ENCODE assay signal across 1 cellular context in the genomic region with DNA sequence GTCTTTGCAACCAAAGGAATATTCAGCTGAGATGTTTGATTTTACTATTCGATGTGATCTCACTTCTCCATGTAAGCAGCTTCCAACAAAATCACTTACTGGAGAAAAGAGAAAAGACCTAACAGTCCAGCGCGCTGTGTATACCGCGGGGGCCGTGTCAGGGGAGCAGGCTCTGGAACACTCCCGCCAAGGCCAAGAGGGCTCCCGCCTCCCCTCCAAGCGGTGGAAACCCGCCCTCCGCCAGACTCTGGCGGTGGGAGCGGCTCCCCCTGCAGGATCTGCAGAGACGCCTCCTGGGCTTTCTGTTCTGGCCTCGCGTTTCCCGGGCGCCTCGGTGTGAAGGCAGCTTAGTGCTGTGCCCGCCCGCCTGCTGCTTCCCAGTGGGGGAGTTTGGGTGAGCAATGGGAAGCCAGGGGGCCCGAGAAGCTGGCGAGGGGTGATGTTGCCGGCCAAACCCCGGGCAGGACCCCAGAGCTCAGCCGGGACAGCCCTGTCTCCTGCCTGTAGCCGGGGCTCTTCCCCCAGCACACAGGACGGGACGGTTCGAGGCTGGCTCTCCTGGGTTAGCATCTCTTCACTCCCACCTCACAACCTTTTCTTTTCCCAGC.
A peak's percentile ranks its signal among the peaks of the same experiment; 100 is the strongest.
TF ChIP-seq lines count a peak whose summit lies in the region.

No MANE protein-coding gene starts in this region.

TF ChIP-seq in HepG2, 621 proteins besides CTCF, POLR2A, EP300 and RAD21 (continued from another document and continues in another):
- TF ChIP-seq, protein P1, sequence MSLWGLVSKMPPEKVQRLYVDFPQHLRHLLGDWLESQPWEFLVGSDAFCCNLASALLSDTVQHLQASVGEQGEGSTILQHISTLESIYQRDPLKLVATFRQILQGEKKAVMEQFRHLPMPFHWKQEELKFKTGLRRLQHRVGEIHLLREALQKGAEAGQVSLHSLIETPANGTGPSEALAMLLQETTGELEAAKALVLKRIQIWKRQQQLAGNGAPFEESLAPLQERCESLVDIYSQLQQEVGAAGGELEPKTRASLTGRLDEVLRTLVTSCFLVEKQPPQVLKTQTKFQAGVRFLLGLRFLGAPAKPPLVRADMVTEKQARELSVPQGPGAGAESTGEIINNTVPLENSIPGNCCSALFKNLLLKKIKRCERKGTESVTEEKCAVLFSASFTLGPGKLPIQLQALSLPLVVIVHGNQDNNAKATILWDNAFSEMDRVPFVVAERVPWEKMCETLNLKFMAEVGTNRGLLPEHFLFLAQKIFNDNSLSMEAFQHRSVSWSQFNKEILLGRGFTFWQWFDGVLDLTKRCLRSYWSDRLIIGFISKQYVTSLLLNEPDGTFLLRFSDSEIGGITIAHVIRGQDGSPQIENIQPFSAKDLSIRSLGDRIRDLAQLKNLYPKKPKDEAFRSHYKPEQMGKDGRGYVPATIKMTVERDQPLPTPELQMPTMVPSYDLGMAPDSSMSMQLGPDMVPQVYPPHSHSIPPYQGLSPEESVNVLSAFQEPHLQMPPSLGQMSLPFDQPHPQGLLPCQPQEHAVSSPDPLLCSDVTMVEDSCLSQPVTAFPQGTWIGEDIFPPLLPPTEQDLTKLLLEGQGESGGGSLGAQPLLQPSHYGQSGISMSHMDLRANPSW (CRISPR knock-in tag; IDR thresholded peaks at IDR 0.05; ENCODE audit: borderline replicate concordance), result no peak
- TF ChIP-seq, protein P2, sequence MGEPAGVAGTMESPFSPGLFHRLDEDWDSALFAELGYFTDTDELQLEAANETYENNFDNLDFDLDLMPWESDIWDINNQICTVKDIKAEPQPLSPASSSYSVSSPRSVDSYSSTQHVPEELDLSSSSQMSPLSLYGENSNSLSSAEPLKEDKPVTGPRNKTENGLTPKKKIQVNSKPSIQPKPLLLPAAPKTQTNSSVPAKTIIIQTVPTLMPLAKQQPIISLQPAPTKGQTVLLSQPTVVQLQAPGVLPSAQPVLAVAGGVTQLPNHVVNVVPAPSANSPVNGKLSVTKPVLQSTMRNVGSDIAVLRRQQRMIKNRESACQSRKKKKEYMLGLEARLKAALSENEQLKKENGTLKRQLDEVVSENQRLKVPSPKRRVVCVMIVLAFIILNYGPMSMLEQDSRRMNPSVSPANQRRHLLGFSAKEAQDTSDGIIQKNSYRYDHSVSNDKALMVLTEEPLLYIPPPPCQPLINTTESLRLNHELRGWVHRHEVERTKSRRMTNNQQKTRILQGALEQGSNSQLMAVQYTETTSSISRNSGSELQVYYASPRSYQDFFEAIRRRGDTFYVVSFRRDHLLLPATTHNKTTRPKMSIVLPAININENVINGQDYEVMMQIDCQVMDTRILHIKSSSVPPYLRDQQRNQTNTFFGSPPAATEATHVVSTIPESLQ (CRISPR knock-in tag; conservative IDR thresholded peaks at IDR 0.05), result no peak
- TF ChIP-seq, protein P3, sequence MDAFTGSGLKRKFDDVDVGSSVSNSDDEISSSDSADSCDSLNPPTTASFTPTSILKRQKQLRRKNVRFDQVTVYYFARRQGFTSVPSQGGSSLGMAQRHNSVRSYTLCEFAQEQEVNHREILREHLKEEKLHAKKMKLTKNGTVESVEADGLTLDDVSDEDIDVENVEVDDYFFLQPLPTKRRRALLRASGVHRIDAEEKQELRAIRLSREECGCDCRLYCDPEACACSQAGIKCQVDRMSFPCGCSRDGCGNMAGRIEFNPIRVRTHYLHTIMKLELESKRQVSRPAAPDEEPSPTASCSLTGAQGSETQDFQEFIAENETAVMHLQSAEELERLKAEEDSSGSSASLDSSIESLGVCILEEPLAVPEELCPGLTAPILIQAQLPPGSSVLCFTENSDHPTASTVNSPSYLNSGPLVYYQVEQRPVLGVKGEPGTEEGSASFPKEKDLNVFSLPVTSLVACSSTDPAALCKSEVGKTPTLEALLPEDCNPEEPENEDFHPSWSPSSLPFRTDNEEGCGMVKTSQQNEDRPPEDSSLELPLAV (CRISPR knock-in tag; conservative IDR thresholded peaks at IDR 0.05; ENCODE audit: low read depth), result no peak
- TF ChIP-seq ZSCAN21 (CRISPR knock-in tag; IDR thresholded peaks at IDR 0.05; ENCODE audit: borderline replicate concordance) (no peak), NFYC (CRISPR knock-in tag; IDR thresholded peaks at IDR 0.05) (no peak), ZNF234 (CRISPR knock-in tag; conservative IDR thresholded peaks at IDR 0.05) (no peak), MZF1 (CRISPR knock-in tag; IDR thresholded peaks at IDR 0.05; ENCODE audit: borderline replicate concordance) (no peak), SNAI1 (CRISPR knock-in tag; IDR thresholded peaks at IDR 0.05; ENCODE audit: borderline replicate concordance) (no peak), ZNF510 (CRISPR knock-in tag; IDR thresholded peaks at IDR 0.05; ENCODE audit: low read depth) (no peak), NFRKB (IDR thresholded peaks at IDR 0.05) (no peak), IRX3 (CRISPR knock-in tag; IDR thresholded peaks at IDR 0.05; ENCODE audit: borderline replicate concordance, low read depth) (no peak), ZNF768 (CRISPR knock-in tag; IDR thresholded peaks at IDR 0.05) (peak; percentile 38; the same call in 1 of the 2 replicates), ZBTB42 (CRISPR knock-in tag; IDR thresholded peaks at IDR 0.05) (no peak), NCOA2 (CRISPR knock-in tag; IDR thresholded peaks at IDR 0.05) (no peak), ZNF264 (CRISPR knock-in tag; IDR thresholded peaks at IDR 0.05) (no peak), KDM5B (CRISPR knock-in tag; IDR thresholded peaks at IDR 0.05; ENCODE audit: borderline replicate concordance) (peak; percentile 61; the same call in 1 of the 2 replicates), DR1 (CRISPR knock-in tag; IDR thresholded peaks at IDR 0.05) (no peak), JDP2 (CRISPR knock-in tag; IDR thresholded peaks at IDR 0.05; ENCODE audit: borderline replicate concordance) (no peak), SMYD3 (CRISPR knock-in tag; IDR thresholded peaks at IDR 0.05) (no peak), ZFP41 (CRISPR knock-in tag; IDR thresholded peaks at IDR 0.05; ENCODE audit: borderline replicate concordance) (no peak), TARDBP (CRISPR knock-in tag; IDR thresholded peaks at IDR 0.05) (0 out of 2 replicates have a peak, but pooled peaks have one; percentile 35), SKI (IDR thresholded peaks at IDR 0.05; ENCODE audit: partially characterized antibody) (peak; percentile 39), ZFP36L2 (CRISPR knock-in tag; IDR thresholded peaks at IDR 0.05) (no peak), HOXA9 (CRISPR knock-in tag; IDR thresholded peaks at IDR 0.05; ENCODE audit: borderline replicate concordance) (no peak), POLR2AphosphoS2 (IDR thresholded peaks at IDR 0.05; ENCODE audit: low read depth, low read length) (no peak), SRY (CRISPR knock-in tag; IDR thresholded peaks at IDR 0.05) (0 out of 2 replicates have a peak, but pooled peaks have one; percentile 54), CCDC6 (CRISPR knock-in tag; IDR thresholded peaks at IDR 0.05) (no peak), FOSL2 (CRISPR knock-in tag; IDR thresholded peaks at IDR 0.05) (peak; percentile 28; the same call in 1 of the 2 replicates), ZNF891 (CRISPR knock-in tag; IDR thresholded peaks at IDR 0.05) (peak; percentile 79), PAF1 (CRISPR knock-in tag; IDR thresholded peaks at IDR 0.05) (no peak), ZNF441 (CRISPR knock-in tag; IDR thresholded peaks at IDR 0.05; ENCODE audit: borderline replicate concordance) (no peak), ATF1 (CRISPR knock-in tag; IDR thresholded peaks at IDR 0.05) (no peak), RFXAP (CRISPR knock-in tag; IDR thresholded peaks at IDR 0.05; ENCODE audit: borderline replicate concordance) (no peak), ASH2L (IDR thresholded peaks at IDR 0.05; ENCODE audit: insufficient read length, low read depth, low read length) (peak; percentile 40), ZNF333 (CRISPR knock-in tag; IDR thresholded peaks at IDR 0.05; ENCODE audit: borderline replicate concordance) (no peak), ZNF678 (CRISPR knock-in tag; IDR thresholded peaks at IDR 0.05) (no peak), ZNF616 (CRISPR knock-in tag; IDR thresholded peaks at IDR 0.05; ENCODE audit: low read depth) (no peak), ELF1 (CRISPR knock-in tag; IDR thresholded peaks at IDR 0.05) (no peak), MAF1 (CRISPR knock-in tag; IDR thresholded peaks at IDR 0.05; ENCODE audit: borderline replicate concordance) (no peak), ZNF549 (CRISPR knock-in tag; IDR thresholded peaks at IDR 0.05) (no peak), ZNF543 (CRISPR knock-in tag; IDR thresholded peaks at IDR 0.05) (no peak), TOE1 (CRISPR knock-in tag; IDR thresholded peaks at IDR 0.05) (no peak)
- TF ChIP-seq, protein P4, sequence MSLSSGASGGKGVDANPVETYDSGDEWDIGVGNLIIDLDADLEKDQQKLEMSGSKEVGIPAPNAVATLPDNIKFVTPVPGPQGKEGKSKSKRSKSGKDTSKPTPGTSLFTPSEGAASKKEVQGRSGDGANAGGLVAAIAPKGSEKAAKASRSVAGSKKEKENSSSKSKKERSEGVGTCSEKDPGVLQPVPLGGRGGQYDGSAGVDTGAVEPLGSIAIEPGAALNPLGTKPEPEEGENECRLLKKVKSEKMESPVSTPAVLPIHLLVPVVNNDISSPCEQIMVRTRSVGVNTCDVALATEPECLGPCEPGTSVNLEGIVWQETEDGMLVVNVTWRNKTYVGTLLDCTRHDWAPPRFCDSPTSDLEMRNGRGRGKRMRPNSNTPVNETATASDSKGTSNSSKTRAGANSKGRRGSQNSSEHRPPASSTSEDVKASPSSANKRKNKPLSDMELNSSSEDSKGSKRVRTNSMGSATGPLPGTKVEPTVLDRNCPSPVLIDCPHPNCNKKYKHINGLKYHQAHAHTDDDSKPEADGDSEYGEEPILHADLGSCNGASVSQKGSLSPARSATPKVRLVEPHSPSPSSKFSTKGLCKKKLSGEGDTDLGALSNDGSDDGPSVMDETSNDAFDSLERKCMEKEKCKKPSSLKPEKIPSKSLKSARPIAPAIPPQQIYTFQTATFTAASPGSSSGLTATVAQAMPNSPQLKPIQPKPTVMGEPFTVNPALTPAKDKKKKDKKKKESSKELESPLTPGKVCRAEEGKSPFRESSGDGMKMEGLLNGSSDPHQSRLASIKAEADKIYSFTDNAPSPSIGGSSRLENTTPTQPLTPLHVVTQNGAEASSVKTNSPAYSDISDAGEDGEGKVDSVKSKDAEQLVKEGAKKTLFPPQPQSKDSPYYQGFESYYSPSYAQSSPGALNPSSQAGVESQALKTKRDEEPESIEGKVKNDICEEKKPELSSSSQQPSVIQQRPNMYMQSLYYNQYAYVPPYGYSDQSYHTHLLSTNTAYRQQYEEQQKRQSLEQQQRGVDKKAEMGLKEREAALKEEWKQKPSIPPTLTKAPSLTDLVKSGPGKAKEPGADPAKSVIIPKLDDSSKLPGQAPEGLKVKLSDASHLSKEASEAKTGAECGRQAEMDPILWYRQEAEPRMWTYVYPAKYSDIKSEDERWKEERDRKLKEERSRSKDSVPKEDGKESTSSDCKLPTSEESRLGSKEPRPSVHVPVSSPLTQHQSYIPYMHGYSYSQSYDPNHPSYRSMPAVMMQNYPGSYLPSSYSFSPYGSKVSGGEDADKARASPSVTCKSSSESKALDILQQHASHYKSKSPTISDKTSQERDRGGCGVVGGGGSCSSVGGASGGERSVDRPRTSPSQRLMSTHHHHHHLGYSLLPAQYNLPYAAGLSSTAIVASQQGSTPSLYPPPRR (CRISPR knock-in tag; IDR thresholded peaks at IDR 0.05; ENCODE audit: borderline replicate concordance), result no peak
- TF ChIP-seq, protein P5, sequence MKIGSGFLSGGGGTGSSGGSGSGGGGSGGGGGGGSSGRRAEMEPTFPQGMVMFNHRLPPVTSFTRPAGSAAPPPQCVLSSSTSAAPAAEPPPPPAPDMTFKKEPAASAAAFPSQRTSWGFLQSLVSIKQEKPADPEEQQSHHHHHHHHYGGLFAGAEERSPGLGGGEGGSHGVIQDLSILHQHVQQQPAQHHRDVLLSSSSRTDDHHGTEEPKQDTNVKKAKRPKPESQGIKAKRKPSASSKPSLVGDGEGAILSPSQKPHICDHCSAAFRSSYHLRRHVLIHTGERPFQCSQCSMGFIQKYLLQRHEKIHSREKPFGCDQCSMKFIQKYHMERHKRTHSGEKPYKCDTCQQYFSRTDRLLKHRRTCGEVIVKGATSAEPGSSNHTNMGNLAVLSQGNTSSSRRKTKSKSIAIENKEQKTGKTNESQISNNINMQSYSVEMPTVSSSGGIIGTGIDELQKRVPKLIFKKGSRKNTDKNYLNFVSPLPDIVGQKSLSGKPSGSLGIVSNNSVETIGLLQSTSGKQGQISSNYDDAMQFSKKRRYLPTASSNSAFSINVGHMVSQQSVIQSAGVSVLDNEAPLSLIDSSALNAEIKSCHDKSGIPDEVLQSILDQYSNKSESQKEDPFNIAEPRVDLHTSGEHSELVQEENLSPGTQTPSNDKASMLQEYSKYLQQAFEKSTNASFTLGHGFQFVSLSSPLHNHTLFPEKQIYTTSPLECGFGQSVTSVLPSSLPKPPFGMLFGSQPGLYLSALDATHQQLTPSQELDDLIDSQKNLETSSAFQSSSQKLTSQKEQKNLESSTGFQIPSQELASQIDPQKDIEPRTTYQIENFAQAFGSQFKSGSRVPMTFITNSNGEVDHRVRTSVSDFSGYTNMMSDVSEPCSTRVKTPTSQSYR (CRISPR knock-in tag; IDR thresholded peaks at IDR 0.05; ENCODE audit: borderline replicate concordance), result no peak
- TF ChIP-seq, protein P6, sequence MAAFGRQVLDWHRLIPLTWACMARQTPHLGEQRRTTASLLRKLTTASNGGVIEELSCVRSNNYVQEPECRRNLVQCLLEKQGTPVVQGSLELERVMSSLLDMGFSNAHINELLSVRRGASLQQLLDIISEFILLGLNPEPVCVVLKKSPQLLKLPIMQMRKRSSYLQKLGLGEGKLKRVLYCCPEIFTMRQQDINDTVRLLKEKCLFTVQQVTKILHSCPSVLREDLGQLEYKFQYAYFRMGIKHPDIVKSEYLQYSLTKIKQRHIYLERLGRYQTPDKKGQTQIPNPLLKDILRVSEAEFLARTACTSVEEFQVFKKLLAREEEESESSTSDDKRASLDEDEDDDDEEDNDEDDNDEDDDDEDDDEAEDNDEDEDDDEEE (CRISPR knock-in tag; IDR thresholded peaks at IDR 0.05), result no peak
- TF ChIP-seq, protein P7, sequence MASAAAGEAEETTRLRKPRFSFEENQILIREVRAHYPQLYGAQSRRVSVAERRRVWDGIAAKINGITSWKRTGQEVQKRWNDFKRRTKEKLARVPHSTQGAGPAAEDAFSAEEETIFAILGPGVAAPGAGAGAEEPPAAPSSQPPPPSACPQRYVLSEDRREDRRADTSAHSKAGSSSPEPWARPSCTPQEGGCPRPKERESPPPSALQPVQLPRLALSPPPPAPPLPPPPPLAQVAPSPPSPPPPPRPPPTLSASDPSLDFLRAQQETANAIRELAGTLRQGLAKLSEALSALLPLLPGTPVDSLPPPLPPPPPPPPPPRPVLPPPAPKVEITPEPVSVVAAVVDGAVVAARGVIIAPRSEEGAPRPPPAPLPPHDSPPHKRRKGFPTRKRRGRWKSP (CRISPR knock-in tag; IDR thresholded peaks at IDR 0.05), result no peak; the same call in 1 of the 2 replicates
- TF ChIP-seq, protein P8, sequence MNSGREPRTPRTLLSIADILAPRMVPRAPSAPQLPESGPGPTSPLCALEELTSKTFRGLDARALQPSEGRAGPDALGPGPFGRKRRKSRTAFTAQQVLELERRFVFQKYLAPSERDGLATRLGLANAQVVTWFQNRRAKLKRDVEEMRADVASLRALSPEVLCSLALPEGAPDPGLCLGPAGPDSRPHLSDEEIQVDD (CRISPR knock-in tag; IDR thresholded peaks at IDR 0.05; ENCODE audit: borderline replicate concordance), result no peak
